Comparison of ENCODE assay signal across 25 cellular contexts in genomic region chr16:543301-544164, GRCh38. TPM values are rescaled to one million over a fixed set of nuclear protein-coding genes. Genes with fewer than 3 reads are reported as not detected.
A peak's percentile ranks its signal among the peaks of the same experiment; 100 is the strongest.
DNase-seq lines count a peak whose midpoint lies in the region; ATAC-seq, FAIRE-seq and TF ChIP-seq lines count a peak whose summit lies in the region.
"Had no signal": no experiment of that assay in that cellular context is flagged by ENCODE, and none has a peak within 500 bp of the region (broad histone marks: within the 10 kb centered on the region; RNA-seq: fewer than 3 reads in every experiment).

No MANE protein-coding gene starts in this region.

- TF ChIP-seq CTCF in HEK293 (tag by site-specific recombination; IDR thresholded peaks at IDR 0.05), result no peak
- no peak for TF ChIP-seq CTCF in RWPE1 (conservative IDR thresholded peaks at IDR 0.05; ENCODE audit: low read depth)
- peak; percentile 45 for TF ChIP-seq CTCF in HepG2 (CRISPR knock-in tag; IDR thresholded peaks at IDR 0.05)
- no peak for TF ChIP-seq CTCF in CD8-positive, alpha-beta T cell (IDR thresholded peaks at IDR 0.05)
- no peak for TF ChIP-seq CTCF in breast epithelium (IDR thresholded peaks at IDR 0.05)

- peak; percentile 43 for FAIRE-seq in HepG2 (lab: Jason Lieb, UNC)
- no peak for FAIRE-seq in small intestine (lab: Jason Lieb, UNC)
- FAIRE-seq: D721Med had no signal

- H3K9ac ChIP-seq in HepG2 (ENCODE audit: insufficient read depth, low read depth, low read length), result peak overlapping the region; percentile 74

- no peaks in the 10 kb centered on the region for H3K9me3 Mint-ChIP-seq in CD8-positive, alpha-beta T cell
- no peaks in the 10 kb centered on the region for H3K9me3 Mint-ChIP-seq in activated CD4-positive, alpha-beta T cell treated with anti-CD3 and anti-CD28 coated beads for 36 hours (ENCODE audit: low read depth)

- POLR2A ChIA-PET in HEK293 (lab: Yijun Ruan, JAX), result interaction anchor here (0.5 to 0.9 kb wide), 2 partner anchors 15 to 44 kb away, joined by 3 to 5 read pairs; no protein-coding TSS in a partner anchor
- POLR2A ChIA-PET in RWPE1 (lab: Yijun Ruan, JAX; ENCODE audit: low non-redundant PET), result no interaction called here
- POLR2A ChIA-PET in HepG2 (lab: Yijun Ruan, JAX), result interaction anchor here (0.8 to 2.6 kb wide), 13 partner anchors 10 to 44 kb away, joined by 3 to 17 read pairs (median 4); partner anchors contain the start of genes CAPN15 and NHLRC4
- POLR2A ChIA-PET in CD8-positive, alpha-beta T cell (lab: Charles Lee), result no interaction called here
- POLR2A ChIA-PET in activated CD4-positive, alpha-beta T cell treated with anti-CD3 and anti-CD28 coated beads for 36 hours (lab: Charles Lee), result no interaction called here

- no peak overlapping the region for H2AFZ ChIP-seq in HepG2 (ENCODE audit: low read length)

- DNase-seq in RWPE1 (ENCODE audit: low spot score) (no peak), HepG2 (ENCODE audit: low spot score) (peak; percentile 73), small intestine (peak; percentile 72), breast epithelium (ENCODE audit: low spot score in 2 of 2) (no peak)
- no peak for DNase-seq in CD8-positive, alpha-beta T cell
- DNase-seq in activated CD4-positive, alpha-beta T cell treated with anti-CD3 and anti-CD28 coated beads for 36 hours, result no peak
- DNase-seq: GOT3; HCEC 1CT; KG1; MM.1S; NCI-H1417; NCI-H1694; NCI-H2029 treated with DMSO at 0.1 percent for 48 hours; NCI-H446 treated with DMSO at 0.1 percent for 48 hours; NCI-H526; NCI-H82; NK-92 treated with Interleukin-12 subunit alpha and Interleukin-12 subunit beta, amount 100 ng/mL, for 24 hours; PC-3; SJCRH30 had no signal

- H3K36me3 ChIP-seq in HEK293 (ENCODE audit: control insufficient read depth in 2 of 2, insufficient read depth in 1 of 2, low read length in 2 of 2), result peaks cover 0 to 32% of the 10 kb centered on the region in 2 experiments; a peak in 2 of 3 replicates
- H3K36me3 ChIP-seq in HepG2 (replicated peaks in 1 of 2; ENCODE audit: control insufficient read depth in 1 of 2, insufficient read depth in 2 of 2, low read length in 2 of 2), result peaks cover 4 to 6% of the 10 kb centered on the region in 2 experiments; a peak in 3 of 5 replicates
- peaks cover 6% of the 10 kb centered on the region in 2 donors for H3K36me3 ChIP-seq in small intestine (ENCODE audit: control insufficient read depth in 2 of 2, insufficient read depth in 2 of 2, low read length in 2 of 2)
- no peaks in the 10 kb centered on the region for H3K36me3 ChIP-seq in CD8-positive, alpha-beta T cell (ENCODE audit: insufficient read depth, low read length)
- H3K36me3 ChIP-seq in breast epithelium, result no peaks in the 10 kb centered on the region

- no peaks in the 10 kb centered on the region for H3K9me3 ChIP-seq in HEK293 (ENCODE audit: control insufficient read depth, insufficient read depth, low read depth, low read length)
- H3K9me3 ChIP-seq in HepG2 (ENCODE audit: low read length), result no peaks in the 10 kb centered on the region
- no peaks in the 10 kb centered on the region for H3K9me3 ChIP-seq in small intestine (ENCODE audit: control insufficient read depth, low read depth)
- H3K9me3 ChIP-seq in CD8-positive, alpha-beta T cell (ENCODE audit: low read length), result no peaks in the 10 kb centered on the region
- no peaks in the 10 kb centered on the region for H3K9me3 ChIP-seq in breast epithelium

- H4K20me1 ChIP-seq in HepG2 (ENCODE audit: insufficient read depth, low read length), result no peaks in the 10 kb centered on the region

- ATAC-seq in HepG2, result peak; percentile 79
- ATAC-seq in CD8-positive, alpha-beta T cell, result no peak
- ATAC-seq in activated CD4-positive, alpha-beta T cell treated with anti-CD3 and anti-CD28 coated beads for 36 hours, result no peak
- no peak for ATAC-seq in HG02610 (IDR thresholded peaks at IDR 0.05; ENCODE audit: unreplicated experiment)
- ATAC-seq: PC-3, Right ventricle myocardium inferior had no signal

- H3K4me1 ChIP-seq in HEK293 (ENCODE audit: control insufficient read depth, insufficient read depth, low read length) (no peaks in the 10 kb centered on the region), HepG2 (ENCODE audit: insufficient read depth, low read length) (peaks cover 21% of the 10 kb centered on the region), small intestine (ENCODE audit: control insufficient read depth in 2 of 2, insufficient read depth in 1 of 2, low read depth in 1 of 2, low read length in 1 of 2) (peaks cover 0 to 1% of the 10 kb centered on the region in 2 donors), breast epithelium (no peaks in the 10 kb centered on the region)
- no peaks in the 10 kb centered on the region for H3K4me1 ChIP-seq in CD8-positive, alpha-beta T cell (ENCODE audit: insufficient read depth, low read length)
- H3K4me1 ChIP-seq: SJCRH30 had no signal

- H3K79me2 ChIP-seq in HepG2 (ENCODE audit: insufficient read depth, low read length), result peaks cover 36% of the 10 kb centered on the region

- H3K27me3 Mint-ChIP-seq in CD8-positive, alpha-beta T cell (ENCODE audit: low read depth), result no peaks in the 10 kb centered on the region
- H3K27me3 Mint-ChIP-seq in activated CD4-positive, alpha-beta T cell treated with anti-CD3 and anti-CD28 coated beads for 36 hours, result no peaks in the 10 kb centered on the region

- BruUV-seq in HepG2 (replicated peaks; lab: Mats Ljungman, UMichigan), result TSS peak; percentile 48

- 0 out of 4 replicates have a peak, but pooled peaks of 1 of the 2 experiments have one; percentile 16 for TF ChIP-seq EP300 in HepG2 (IDR thresholded peaks at IDR 0.05; ENCODE audit: low read depth in 2 of 2, low read length in 2 of 2)
- TF ChIP-seq EP300 in HepG2 (CRISPR knock-in tag; IDR thresholded peaks at IDR 0.05; ENCODE audit: borderline replicate concordance), result no peak

- H3K4me3 Mint-ChIP-seq in CD8-positive, alpha-beta T cell, result no peak overlapping the region
- H3K4me3 Mint-ChIP-seq in activated CD4-positive, alpha-beta T cell treated with anti-CD3 and anti-CD28 coated beads for 36 hours, result no peak overlapping the region

- no peak; a peak in 2 of 4 replicates for TF ChIP-seq POLR2A in HepG2 (IDR thresholded peaks at IDR 0.05; ENCODE audit: insufficient read depth in 1 of 2, low read depth in 2 of 2, low read length in 2 of 2)
- TF ChIP-seq POLR2A in breast epithelium (IDR thresholded peaks at IDR 0.05), result no peak

- H3K27ac ChIP-seq in HEK293 (ENCODE audit: extremely low read depth, low read depth, low read length), result no peak overlapping the region
- peak overlapping the region; percentile 32; the same call in 1 of the 2 replicates for H3K27ac ChIP-seq in RWPE1
- peak overlapping the region; percentile 85 for H3K27ac ChIP-seq in HepG2 (ENCODE audit: extremely low read length, insufficient read depth, low read length)
- H3K27ac ChIP-seq in small intestine (ENCODE audit: low read depth in 1 of 2, low read length in 1 of 2), result peak overlapping the region in 1 of 2 donors; percentile 54
- no peak overlapping the region for H3K27ac ChIP-seq in CD8-positive, alpha-beta T cell (ENCODE audit: low read depth, low read length)
- no peak overlapping the region for H3K27ac ChIP-seq in breast epithelium
- H3K27ac ChIP-seq: HL-60, SJCRH30 had no signal

- no peak overlapping the region for H3K27ac Mint-ChIP-seq in CD8-positive, alpha-beta T cell
- H3K27ac Mint-ChIP-seq in activated CD4-positive, alpha-beta T cell treated with anti-CD3 and anti-CD28 coated beads for 36 hours, result no peak overlapping the region

- CTCF ChIA-PET in HEK293 (lab: Yijun Ruan, JAX) (no interaction called here), RWPE1 (lab: Yijun Ruan, JAX) (interaction anchor here (0.6 kb wide), 1 partner anchor 189 kb away, joined by 3 read pairs; no protein-coding TSS in a partner anchor), HepG2 (lab: Yijun Ruan, JAX; ENCODE audit: low intra/inter-chr PET ratio, low total read pairs) (no interaction called here)
- CTCF ChIA-PET in CD8-positive, alpha-beta T cell (lab: Charles Lee), result no interaction called here
- CTCF ChIA-PET in activated CD4-positive, alpha-beta T cell treated with anti-CD3 and anti-CD28 coated beads for 36 hours (lab: Charles Lee), result no interaction called here

- peak; percentile 6; the same call in 1 of the 2 replicates for TF ChIP-seq RAD21 in HepG2 (CRISPR knock-in tag; IDR thresholded peaks at IDR 0.05)

- H3K27me3 ChIP-seq in HepG2 (ENCODE audit: control insufficient read depth in 1 of 2, insufficient read depth in 2 of 2, low read length in 2 of 2) (no peaks in the 10 kb centered on the region), small intestine (ENCODE audit: control insufficient read depth in 2 of 2, insufficient read depth in 2 of 2, low read length in 2 of 2) (no peaks in the 10 kb centered on the region), breast epithelium (no peaks in the 10 kb centered on the region)
- H3K27me3 ChIP-seq in CD8-positive, alpha-beta T cell (ENCODE audit: insufficient read depth, low read length), result no peaks in the 10 kb centered on the region
- H3K27me3 ChIP-seq: SJCRH30 had no signal

- intact Hi-C loops in HepG2 (cut with micrococcal nuclease; ENCODE audit: unreplicated experiment), result no loop called here
- intact Hi-C loops in CD8-positive, alpha-beta T cell (cut with DNase I, micrococcal nuclease), result no loop called here
- intact Hi-C loops in breast epithelium (cut with DNase I; ENCODE audit: low total_unique reads), result no loop called here
- intact Hi-C loops in activated CD4-positive, alpha-beta T cell treated with anti-CD3 and anti-CD28 coated beads for 36 hours (cut with DNase I, micrococcal nuclease), result no loop called here

- 53% methylated on average over 17 of the region's 51 CpGs for WGBS in HepG2 (ENCODE audit: low lambda C conversion rate)
- 53 to 76% (median 65%) methylated on average over 34 to 51 of the region's 51 CpGs for WGBS in small intestine, 3 donors

- no peaks in the 10 kb centered on the region for H3K4me1 Mint-ChIP-seq in CD8-positive, alpha-beta T cell (ENCODE audit: low read depth)
- peaks cover 1% of the 10 kb centered on the region for H3K4me1 Mint-ChIP-seq in activated CD4-positive, alpha-beta T cell treated with anti-CD3 and anti-CD28 coated beads for 36 hours

- peak overlapping the region; percentile 79 for H3K4me2 ChIP-seq in HepG2 (ENCODE audit: low read depth, low read length)

- H3K4me3 ChIP-seq in HEK293 (ENCODE audit: low read depth, low read length), result no peak overlapping the region
- peak overlapping the region; percentile 36 to 53 (median 39); a peak in 5 of 6 replicates for H3K4me3 ChIP-seq in HepG2 (replicated peaks in 1 of 3; ENCODE audit: insufficient read depth in 1 of 3, low read depth in 2 of 3, low read length in 3 of 3)
- no peak overlapping the region for H3K4me3 ChIP-seq in small intestine (ENCODE audit: low read depth in 1 of 2, low read length in 2 of 2)
- H3K4me3 ChIP-seq in CD8-positive, alpha-beta T cell (ENCODE audit: low read depth, low read length), result no peak overlapping the region
- H3K4me3 ChIP-seq in breast epithelium, result no peak overlapping the region
- H3K4me3 ChIP-seq: SJCRH30 had no signal

- peaks cover 7% of the 10 kb centered on the region for H3K36me3 Mint-ChIP-seq in CD8-positive, alpha-beta T cell
- peaks cover 5% of the 10 kb centered on the region for H3K36me3 Mint-ChIP-seq in activated CD4-positive, alpha-beta T cell treated with anti-CD3 and anti-CD28 coated beads for 36 hours (ENCODE audit: low read depth)

- in situ Hi-C loops in HepG2 (cut with HindIII; ENCODE audit: extremely low pct_ligation_motif_present, low pct_unique_long_range_greater_than_20kb), result no loop called here

RNA-seq across cellular contexts. Expression of gene CAPN15, which starts 16.0 kb away (rescaled TPM):
- total RNA-seq in HepG2 (2016; rRNA removed; fragmentation: Illumina TruSeq; extraction: Trizol) (15.0 and 24.5 TPM in 2 replicates), breast epithelium (10 to 100 TPM; 15.4 to 27.2 (median 15.5) TPM)
- total RNA-seq in HepG2 (2016; cell fraction: cytosol; rRNA removed; fragmentation: Illumina TruSeq; extraction: Trizol; ENCODE audit: low read depth), result 4.2 and 4.4 TPM in 2 replicates
- 12.6 and 24.1 TPM in 2 replicates for total RNA-seq in HepG2 (2016; cell fraction: insoluble cytoplasmic fraction; rRNA removed; fragmentation: Illumina TruSeq; extraction: Trizol)
- 16.3 and 16.4 TPM in 2 replicates for total RNA-seq in HepG2 (2016; cell fraction: membrane; rRNA removed; fragmentation: Illumina TruSeq; extraction: Trizol)
- 14.9 and 20.4 TPM in 2 replicates for total RNA-seq in HepG2 (2016; cell fraction: nucleus; rRNA removed; fragmentation: Illumina TruSeq; extraction: Trizol)
- polyA plus RNA-seq in HepG2 (2011; rRNA removed) (14.9 and 22.2 TPM in 2 replicates), small intestine (100 to 1,000 TPM in 1 of 3 donors, 10 to 100 TPM in 2; 64.5 to 105 (median 75.9) TPM)
- polyA plus RNA-seq in HepG2 (2011; cell fraction: cytosol; rRNA removed), result 11.3 and 22.6 TPM in 2 replicates
- polyA plus RNA-seq in HepG2 (2011; cell fraction: nucleus; rRNA removed), result 103 and 145 TPM in 2 replicates
- 17.6 and 19.5 TPM in 2 replicates for polyA plus RNA-seq in HepG2 (2012)
- 5.8 and 6.0 TPM in 2 replicates for polyA plus RNA-seq in HepG2 (2016; cell fraction: cytosol; fragmentation: Illumina TruSeq; extraction: Trizol; ENCODE audit: low read depth)
- 20.7 and 26.7 TPM in 2 replicates for polyA plus RNA-seq in HepG2 (2016; cell fraction: insoluble cytoplasmic fraction; fragmentation: Illumina TruSeq; extraction: Trizol; ENCODE audit: low read depth)
- polyA plus RNA-seq in HepG2 (2016; cell fraction: membrane; fragmentation: Illumina TruSeq; extraction: Trizol; ENCODE audit: low read depth), result 16.3 and 19.3 TPM in 2 replicates
- 67.7 and 68.0 TPM in 2 replicates for polyA plus RNA-seq in HepG2 (2016; cell fraction: nucleus; fragmentation: Illumina TruSeq; extraction: Trizol; ENCODE audit: insufficient read depth, low read depth)
- polyA minus RNA-seq in HepG2 (2011; rRNA and poly(A)+ RNA removed; ENCODE audit: low replicate concordance), result 22.1 and 60.1 TPM in 2 replicates
- polyA minus RNA-seq in HepG2 (2011; cell fraction: cytosol; rRNA and poly(A)+ RNA removed), result 39.5 and 41.1 TPM in 2 replicates
- polyA minus RNA-seq in HepG2 (2011; cell fraction: nucleus; rRNA and poly(A)+ RNA removed), result 16.0 and 18.4 TPM in 2 replicates
- 10 to 100 TPM; 40.5 to 43.6 TPM for total RNA-seq in CD8-positive, alpha-beta T cell
- 10 to 100 TPM; 64.7 to 69.7 TPM for total RNA-seq in activated CD4-positive, alpha-beta T cell treated with anti-CD3 and anti-CD28 coated beads for 36 hours

RNA-seq across cellular contexts. Expression of gene PRR35, which starts 16.7 kb away (rescaled TPM):
- total RNA-seq in HepG2 (2016; rRNA removed; fragmentation: Illumina TruSeq; extraction: Trizol) (0.07 TPM in 1 of 2 replicates, not detected in the other), breast epithelium (not detected)
- total RNA-seq in HepG2 (2016; cell fraction: cytosol; rRNA removed; fragmentation: Illumina TruSeq; extraction: Trizol; ENCODE audit: low read depth), result not detected in 2 replicates
- total RNA-seq in HepG2 (2016; cell fraction: insoluble cytoplasmic fraction; rRNA removed; fragmentation: Illumina TruSeq; extraction: Trizol), result not detected in 2 replicates
- total RNA-seq in HepG2 (2016; cell fraction: membrane; rRNA removed; fragmentation: Illumina TruSeq; extraction: Trizol), result not detected in 2 replicates
- not detected in 2 replicates for total RNA-seq in HepG2 (2016; cell fraction: nucleus; rRNA removed; fragmentation: Illumina TruSeq; extraction: Trizol)
- polyA plus RNA-seq in HepG2 (2011; rRNA removed) (0.16 and 0.38 TPM in 2 replicates), small intestine (not detected)
- 0.23 and 0.28 TPM in 2 replicates for polyA plus RNA-seq in HepG2 (2011; cell fraction: cytosol; rRNA removed)
- polyA plus RNA-seq in HepG2 (2011; cell fraction: nucleus; rRNA removed), result 0.81 and 1.2 TPM in 2 replicates
- polyA plus RNA-seq in HepG2 (2012), result 0.63 and 0.74 TPM in 2 replicates
- polyA plus RNA-seq in HepG2 (2016; cell fraction: cytosol; fragmentation: Illumina TruSeq; extraction: Trizol; ENCODE audit: low read depth), result not detected in 2 replicates
- not detected in 2 replicates for polyA plus RNA-seq in HepG2 (2016; cell fraction: insoluble cytoplasmic fraction; fragmentation: Illumina TruSeq; extraction: Trizol; ENCODE audit: low read depth)
- polyA plus RNA-seq in HepG2 (2016; cell fraction: membrane; fragmentation: Illumina TruSeq; extraction: Trizol; ENCODE audit: low read depth), result not detected in 2 replicates
- not detected in 2 replicates for polyA plus RNA-seq in HepG2 (2016; cell fraction: nucleus; fragmentation: Illumina TruSeq; extraction: Trizol; ENCODE audit: insufficient read depth, low read depth)
- 0.12 TPM in 1 of 2 replicates, not detected in the other for polyA minus RNA-seq in HepG2 (2011; rRNA and poly(A)+ RNA removed; ENCODE audit: low replicate concordance)
- polyA minus RNA-seq in HepG2 (2011; cell fraction: cytosol; rRNA and poly(A)+ RNA removed), result 0.35 and 0.40 TPM in 2 replicates
- polyA minus RNA-seq in HepG2 (2011; cell fraction: nucleus; rRNA and poly(A)+ RNA removed), result not detected in 2 replicates
- not detected for total RNA-seq in CD8-positive, alpha-beta T cell
- total RNA-seq in activated CD4-positive, alpha-beta T cell treated with anti-CD3 and anti-CD28 coated beads for 36 hours, result not detected
- total RNA-seq: A673, PC-3, Right ventricle myocardium inferior, SJCRH30 had no signal

RNA-seq across cellular contexts. Expression of gene NHLRC4, which starts 23.3 kb away (rescaled TPM):
- total RNA-seq in HepG2 (2016; rRNA removed; fragmentation: Illumina TruSeq; extraction: Trizol) (0.40 and 0.48 TPM in 2 replicates), breast epithelium (1 to 10 TPM in 1 of 3 donors, under 1 TPM in 2; 0.32 to 1.9 (median 0.66) TPM)
- total RNA-seq in HepG2 (2016; cell fraction: cytosol; rRNA removed; fragmentation: Illumina TruSeq; extraction: Trizol; ENCODE audit: low read depth), result not detected in 2 replicates
- 0.33 and 0.45 TPM in 2 replicates for total RNA-seq in HepG2 (2016; cell fraction: insoluble cytoplasmic fraction; rRNA removed; fragmentation: Illumina TruSeq; extraction: Trizol)
- 0.10 and 0.22 TPM in 2 replicates for total RNA-seq in HepG2 (2016; cell fraction: membrane; rRNA removed; fragmentation: Illumina TruSeq; extraction: Trizol)
- 0.22 TPM in 1 of 2 replicates, not detected in the other for total RNA-seq in HepG2 (2016; cell fraction: nucleus; rRNA removed; fragmentation: Illumina TruSeq; extraction: Trizol)
- polyA plus RNA-seq in HepG2 (2011; rRNA removed) (0.59 and 1.1 TPM in 2 replicates), small intestine (under 1 TPM in 2 of 3 donors, not detected in 1; 0.45 to 0.79 TPM)
- 0.71 and 1.2 TPM in 2 replicates for polyA plus RNA-seq in HepG2 (2011; cell fraction: cytosol; rRNA removed)
- 1.3 and 1.7 TPM in 2 replicates for polyA plus RNA-seq in HepG2 (2011; cell fraction: nucleus; rRNA removed)
- polyA plus RNA-seq in HepG2 (2012), result 1.4 and 1.5 TPM in 2 replicates
- 0.09 TPM in 1 of 2 replicates, not detected in the other for polyA plus RNA-seq in HepG2 (2016; cell fraction: cytosol; fragmentation: Illumina TruSeq; extraction: Trizol; ENCODE audit: low read depth)
- polyA plus RNA-seq in HepG2 (2016; cell fraction: insoluble cytoplasmic fraction; fragmentation: Illumina TruSeq; extraction: Trizol; ENCODE audit: low read depth), result 0.26 TPM in 2 replicates
- polyA plus RNA-seq in HepG2 (2016; cell fraction: membrane; fragmentation: Illumina TruSeq; extraction: Trizol; ENCODE audit: low read depth), result not detected in 2 replicates
- not detected in 2 replicates for polyA plus RNA-seq in HepG2 (2016; cell fraction: nucleus; fragmentation: Illumina TruSeq; extraction: Trizol; ENCODE audit: insufficient read depth, low read depth)
- polyA minus RNA-seq in HepG2 (2011; rRNA and poly(A)+ RNA removed; ENCODE audit: low replicate concordance), result 1.4 TPM in 1 of 2 replicates, not detected in the other
- 0.40 and 0.88 TPM in 2 replicates for polyA minus RNA-seq in HepG2 (2011; cell fraction: cytosol; rRNA and poly(A)+ RNA removed)
- polyA minus RNA-seq in HepG2 (2011; cell fraction: nucleus; rRNA and poly(A)+ RNA removed), result 0.13 and 0.25 TPM in 2 replicates
- total RNA-seq in CD8-positive, alpha-beta T cell, result under 1 TPM in 1 of 2 experiments, not detected in 1; 0.25 TPM
- total RNA-seq in activated CD4-positive, alpha-beta T cell treated with anti-CD3 and anti-CD28 coated beads for 36 hours, result under 1 TPM; 0.19 to 0.87 TPM

RNA-seq across cellular contexts. Expression of gene PIGQ, which starts 26.2 kb away (rescaled TPM):
- total RNA-seq in HepG2 (2016; rRNA removed; fragmentation: Illumina TruSeq; extraction: Trizol) (8.4 and 19.7 TPM in 2 replicates), breast epithelium (10 to 100 TPM; 22.2 to 36.1 (median 31.9) TPM)
- 7.5 and 10.0 TPM in 2 replicates for total RNA-seq in HepG2 (2016; cell fraction: cytosol; rRNA removed; fragmentation: Illumina TruSeq; extraction: Trizol; ENCODE audit: low read depth)
- 7.4 and 18.9 TPM in 2 replicates for total RNA-seq in HepG2 (2016; cell fraction: insoluble cytoplasmic fraction; rRNA removed; fragmentation: Illumina TruSeq; extraction: Trizol)
- total RNA-seq in HepG2 (2016; cell fraction: membrane; rRNA removed; fragmentation: Illumina TruSeq; extraction: Trizol), result 13.0 and 18.2 TPM in 2 replicates
- 16.8 and 19.0 TPM in 2 replicates for total RNA-seq in HepG2 (2016; cell fraction: nucleus; rRNA removed; fragmentation: Illumina TruSeq; extraction: Trizol)
- polyA plus RNA-seq in HepG2 (2011; rRNA removed) (7.7 and 13.6 TPM in 2 replicates), small intestine (10 to 100 TPM; 26.8 to 43.5 (median 29.2) TPM)
- polyA plus RNA-seq in HepG2 (2011; cell fraction: cytosol; rRNA removed), result 7.2 and 11.6 TPM in 2 replicates
- 70.8 and 80.2 TPM in 2 replicates for polyA plus RNA-seq in HepG2 (2011; cell fraction: nucleus; rRNA removed)
- polyA plus RNA-seq in HepG2 (2012), result 6.7 and 8.5 TPM in 2 replicates
- polyA plus RNA-seq in HepG2 (2016; cell fraction: cytosol; fragmentation: Illumina TruSeq; extraction: Trizol; ENCODE audit: low read depth), result 6.3 and 7.2 TPM in 2 replicates
- 6.9 and 8.3 TPM in 2 replicates for polyA plus RNA-seq in HepG2 (2016; cell fraction: insoluble cytoplasmic fraction; fragmentation: Illumina TruSeq; extraction: Trizol; ENCODE audit: low read depth)
- 10.4 and 10.8 TPM in 2 replicates for polyA plus RNA-seq in HepG2 (2016; cell fraction: membrane; fragmentation: Illumina TruSeq; extraction: Trizol; ENCODE audit: low read depth)
- polyA plus RNA-seq in HepG2 (2016; cell fraction: nucleus; fragmentation: Illumina TruSeq; extraction: Trizol; ENCODE audit: insufficient read depth, low read depth), result 31.7 and 36.7 TPM in 2 replicates
- polyA minus RNA-seq in HepG2 (2011; rRNA and poly(A)+ RNA removed; ENCODE audit: low replicate concordance), result 38.0 and 89.1 TPM in 2 replicates
- 8.1 and 11.1 TPM in 2 replicates for polyA minus RNA-seq in HepG2 (2011; cell fraction: cytosol; rRNA and poly(A)+ RNA removed)
- polyA minus RNA-seq in HepG2 (2011; cell fraction: nucleus; rRNA and poly(A)+ RNA removed), result 13.6 and 14.0 TPM in 2 replicates
- total RNA-seq in CD8-positive, alpha-beta T cell, result 10 to 100 TPM; 25.9 to 31.0 TPM
- total RNA-seq in activated CD4-positive, alpha-beta T cell treated with anti-CD3 and anti-CD28 coated beads for 36 hours, result 10 to 100 TPM; 24.2 to 24.7 TPM

RNA-seq across cellular contexts. Expression of gene RAB40C, which starts 46.3 kb away (rescaled TPM):
- total RNA-seq in HepG2 (2016; rRNA removed; fragmentation: Illumina TruSeq; extraction: Trizol) (8.2 and 11.5 TPM in 2 replicates), breast epithelium (10 to 100 TPM; 17.6 to 29.1 (median 20.6) TPM)
- 3.9 TPM in 2 replicates for total RNA-seq in HepG2 (2016; cell fraction: cytosol; rRNA removed; fragmentation: Illumina TruSeq; extraction: Trizol; ENCODE audit: low read depth)
- total RNA-seq in HepG2 (2016; cell fraction: insoluble cytoplasmic fraction; rRNA removed; fragmentation: Illumina TruSeq; extraction: Trizol), result 7.7 and 10.5 TPM in 2 replicates
- total RNA-seq in HepG2 (2016; cell fraction: membrane; rRNA removed; fragmentation: Illumina TruSeq; extraction: Trizol), result 9.2 and 9.7 TPM in 2 replicates
- total RNA-seq in HepG2 (2016; cell fraction: nucleus; rRNA removed; fragmentation: Illumina TruSeq; extraction: Trizol), result 6.0 and 7.3 TPM in 2 replicates
- polyA plus RNA-seq in HepG2 (2011; rRNA removed) (7.7 and 10.6 TPM in 2 replicates), small intestine (10 to 100 TPM; 28.9 to 49.0 (median 39.7) TPM)
- 6.0 and 10.4 TPM in 2 replicates for polyA plus RNA-seq in HepG2 (2011; cell fraction: cytosol; rRNA removed)
- 25.9 TPM in 2 replicates for polyA plus RNA-seq in HepG2 (2011; cell fraction: nucleus; rRNA removed)
- polyA plus RNA-seq in HepG2 (2012), result 7.0 and 9.0 TPM in 2 replicates
- 2.5 and 2.9 TPM in 2 replicates for polyA plus RNA-seq in HepG2 (2016; cell fraction: cytosol; fragmentation: Illumina TruSeq; extraction: Trizol; ENCODE audit: low read depth)
- polyA plus RNA-seq in HepG2 (2016; cell fraction: insoluble cytoplasmic fraction; fragmentation: Illumina TruSeq; extraction: Trizol; ENCODE audit: low read depth), result 8.9 and 11.2 TPM in 2 replicates
- 6.5 and 6.8 TPM in 2 replicates for polyA plus RNA-seq in HepG2 (2016; cell fraction: membrane; fragmentation: Illumina TruSeq; extraction: Trizol; ENCODE audit: low read depth)
- polyA plus RNA-seq in HepG2 (2016; cell fraction: nucleus; fragmentation: Illumina TruSeq; extraction: Trizol; ENCODE audit: insufficient read depth, low read depth), result 20.2 and 22.4 TPM in 2 replicates
- 15.3 and 16.9 TPM in 2 replicates for polyA minus RNA-seq in HepG2 (2011; rRNA and poly(A)+ RNA removed; ENCODE audit: low replicate concordance)
- 5.5 and 7.3 TPM in 2 replicates for polyA minus RNA-seq in HepG2 (2011; cell fraction: cytosol; rRNA and poly(A)+ RNA removed)
- polyA minus RNA-seq in HepG2 (2011; cell fraction: nucleus; rRNA and poly(A)+ RNA removed), result 3.4 and 4.0 TPM in 2 replicates
- total RNA-seq in CD8-positive, alpha-beta T cell, result 1 to 10 TPM; 3.9 to 5.9 TPM
- total RNA-seq in activated CD4-positive, alpha-beta T cell treated with anti-CD3 and anti-CD28 coated beads for 36 hours, result 1 to 10 TPM; 8.9 to 9.6 TPM

Comparison
In these comparisons a context has a peak if more than half of its experiments do, and no peak if none do; other contexts are left out.
1. H3K27ac ChIP-seq: peak in RWPE1 (single experiment) and HepG2 (single experiment); none in HEK293 (single experiment), CD8-positive, alpha-beta T cell (single experiment) and breast epithelium (0 of 2).
2. H3K4me3 ChIP-seq: peak in HepG2 (3 of 3); none in HEK293 (single experiment), small intestine (0 of 2), CD8-positive, alpha-beta T cell (single experiment) and breast epithelium (0 of 3).
3. DNase-seq: peak in HepG2 (single experiment) and small intestine (single experiment); none in RWPE1 (single experiment), CD8-positive, alpha-beta T cell (0 of 7), breast epithelium (0 of 2) and activated CD4-positive, alpha-beta T cell treated with anti-CD3 and anti-CD28 coated beads for 36 hours (single experiment).
4. POLR2A ChIA-PET loops: an anchor here in HEK293 (0.5 to 0.9 kb wide) and HepG2 (0.8 to 2.6 kb wide); none called in RWPE1, CD8-positive, alpha-beta T cell and activated CD4-positive, alpha-beta T cell treated with anti-CD3 and anti-CD28 coated beads for 36 hours.
5. Of the 63 proteins assayed by ChIP-seq in both HepG2 and HEK293: peak only in HepG2: ATF2, CTCF, PATZ1, SALL2, SP2, ZBTB21 and 10 more; only in HEK293: none; in both: none; in neither: 46; mixed calls (peak in some experiments, not most) for 1.